Comparison of ENCODE assay signal across 11 cellular contexts in genomic region chr10:58590924-58591323, GRCh38.
"Had no signal": no experiment of that assay in that cellular context is flagged by ENCODE, and none has a peak within 500 bp of the region (broad histone marks: within the 10 kb centered on the region; RNA-seq: fewer than 3 reads in every experiment).

No MANE protein-coding gene starts in this region.

- H3K27ac ChIP-seq: testis had no signal

- H3K9me3 ChIP-seq: ovary, testis had no signal

- H3K36me3 ChIP-seq: ovary had no signal

- H3K4me1 ChIP-seq: testis had no signal

- DNase-seq: activated CD4-positive, alpha-beta memory T cell treated with anti-CD3 and anti-CD28 coated beads, Interleukin-2, amount 10 ng/mL, durations not matched to agents 7 days and 5 days; activated CD4-positive, alpha-beta T cell treated with anti-CD3 and anti-CD28 coated beads for 36 hours; activated naive CD8-positive, alpha-beta T cell treated with anti-CD3 and anti-CD28 coated beads, Interleukin-2, amount 10 ng/mL, durations not matched to agents 7 days and 5 days; dermis blood vessel endothelial cell; endodermal cell; erythroblast; nephron progenitor cell; ovary; stimulated activated CD4-positive, alpha-beta T cell treated with anti-CD3 and anti-CD28 coated beads, Interleukin-15, amount 100 ng/mL, for 24 hours; stimulated activated CD4-positive, alpha-beta T cell treated with anti-CD3 and anti-CD28 coated beads, Interleukin-4, amount 100 ng/mL, for 24 hours; testis had no signal

- H3K4me3 ChIP-seq: ovary, testis had no signal

- ATAC-seq: activated CD4-positive, alpha-beta T cell treated with anti-CD3 and anti-CD28 coated beads for 36 hours had no signal

- H3K27me3 ChIP-seq: ovary, testis had no signal
